ENCODE assay signal across 8 cellular contexts in genomic region chr20:60138263-60139127, GRCh38.
DNase-seq lines count a peak whose midpoint lies in the region; ATAC-seq and TF ChIP-seq lines count a peak whose summit lies in the region.

No MANE protein-coding gene starts in this region.

- H3K27ac Mint-ChIP-seq in activated naive CD4-positive, alpha-beta T cell treated with anti-CD3 and anti-CD28 coated beads, Interleukin-2, amount 10 ng/mL, durations not matched to agents 7 days and 5 days: no peak overlapping the region

- peaks cover 28% of the 10 kb centered on the region for H4K20me1 ChIP-seq in DND-41 (ENCODE audit: insufficient read depth, low read length)

- H3K9ac ChIP-seq in DND-41 (ENCODE audit: low read depth, low read length): no peak overlapping the region

- H3K4me1 ChIP-seq in DND-41 (ENCODE audit: insufficient read depth, low read length) (peaks cover 10% of the 10 kb centered on the region), BE2C (no peaks in the 10 kb centered on the region), SJCRH30 (no peaks in the 10 kb centered on the region)

- peaks cover 31% of the 10 kb centered on the region for H3K36me3 ChIP-seq in DND-41 (ENCODE audit: insufficient read depth, low read length)
- H3K36me3 ChIP-seq in BE2C: no peaks in the 10 kb centered on the region
- no peaks in the 10 kb centered on the region for H3K36me3 ChIP-seq in SJCRH30

- no peak overlapping the region for H3K4me3 Mint-ChIP-seq in activated naive CD4-positive, alpha-beta T cell treated with anti-CD3 and anti-CD28 coated beads, Interleukin-2, amount 10 ng/mL, durations not matched to agents 7 days and 5 days

- no peak for DNase-seq in DND-41
- peak; percentile 6 for DNase-seq in NCI-H446 treated with DMSO at 0.1 percent for 48 hours (lab: John Stamatoyannopoulos, UW)
- DNase-seq in activated naive CD4-positive, alpha-beta T cell treated with anti-CD3 and anti-CD28 coated beads, Interleukin-2, amount 10 ng/mL, durations not matched to agents 7 days and 5 days: peak; percentile 48
- DNase-seq in left colon: peak; percentile 64 to 69
- peak; percentile 13 to 22 for DNase-seq in stimulated activated CD8-positive, alpha-beta memory T cell treated with anti-CD3 and anti-CD28 coated beads, Interleukin-2, amount 100 ng/mL, for 48 hours (ENCODE audit: low read depth in 2 of 2)
- no peak for DNase-seq in BE2C
- DNase-seq in SJCRH30: no peak
- no peak for DNase-seq in T1000 (lab: John Stamatoyannopoulos, UW)

- H3K27me3 ChIP-seq in DND-41 (ENCODE audit: insufficient read depth, low read length, poor library complexity) (no peaks in the 10 kb centered on the region), BE2C (no peaks in the 10 kb centered on the region), SJCRH30 (peaks cover 3% of the 10 kb centered on the region; the same call in 1 of the 2 replicates)

- CTCF ChIA-PET in activated naive CD4-positive, alpha-beta T cell treated with anti-CD3 and anti-CD28 coated beads, Interleukin-2, amount 10 ng/mL, durations not matched to agents 7 days and 5 days (lab: Charles Lee): interaction anchor here (0.6 to 2.3 kb wide), 9 partner anchors 58 to 415 kb away, joined by 3 to 13 read pairs (median 3); no protein-coding TSS in a partner anchor

- H3K4me3 ChIP-seq in DND-41 (ENCODE audit: low read depth in 1 of 2, low read length in 2 of 2) (no peak overlapping the region), BE2C (ENCODE audit: low read depth, low read length) (no peak overlapping the region), SJCRH30 (no peak overlapping the region)

- H3K9me3 Mint-ChIP-seq in activated naive CD4-positive, alpha-beta T cell treated with anti-CD3 and anti-CD28 coated beads, Interleukin-2, amount 10 ng/mL, durations not matched to agents 7 days and 5 days: no peaks in the 10 kb centered on the region

- peaks cover 13% of the 10 kb centered on the region for H3K4me1 Mint-ChIP-seq in activated naive CD4-positive, alpha-beta T cell treated with anti-CD3 and anti-CD28 coated beads, Interleukin-2, amount 10 ng/mL, durations not matched to agents 7 days and 5 days

- intact Hi-C loops in left colon (cut with DNase I, micrococcal nuclease): no loop called here

- H3K36me3 Mint-ChIP-seq in activated naive CD4-positive, alpha-beta T cell treated with anti-CD3 and anti-CD28 coated beads, Interleukin-2, amount 10 ng/mL, durations not matched to agents 7 days and 5 days: no peaks in the 10 kb centered on the region

- H3K27me3 Mint-ChIP-seq in activated naive CD4-positive, alpha-beta T cell treated with anti-CD3 and anti-CD28 coated beads, Interleukin-2, amount 10 ng/mL, durations not matched to agents 7 days and 5 days: peaks cover 12% of the 10 kb centered on the region

- peaks cover 22% of the 10 kb centered on the region; the same call in 1 of the 2 replicates for H3K79me2 ChIP-seq in DND-41 (ENCODE audit: insufficient read depth, low read length)

- H2AFZ ChIP-seq in DND-41 (ENCODE audit: low read depth, low read length): no peak overlapping the region

- H3K4me2 ChIP-seq in DND-41 (ENCODE audit: insufficient read depth, low read length): no peak overlapping the region

- no peak; the same call in 2 of the 3 replicates for ATAC-seq in DND-41 (ENCODE audit: insufficient read depth, low read depth)
- ATAC-seq in left colon: peak; percentile 84

- H3K9me3 ChIP-seq in DND-41 (ENCODE audit: insufficient read depth, low read length, severe bottlenecking): no peaks in the 10 kb centered on the region
- no peaks in the 10 kb centered on the region; the same call in 1 of the 2 replicates for H3K9me3 ChIP-seq in BE2C
- no peaks in the 10 kb centered on the region for H3K9me3 ChIP-seq in SJCRH30 (replicated peaks)

- TF ChIP-seq CTCF in DND-41 (IDR thresholded peaks at IDR 0.05; ENCODE audit: borderline replicate concordance, extremely low read depth, low read length, poor library complexity, severe bottlenecking): no peak
- TF ChIP-seq CTCF in BE2C (IDR thresholded peaks at IDR 0.05; ENCODE audit: low read depth, low read length): no peak

- H3K27ac ChIP-seq in DND-41 (ENCODE audit: low read length) (0 out of 2 replicates have a peak overlapping the region, but pooled peaks have one; percentile 5), SJCRH30 (no peak overlapping the region)

Comparison
In these comparisons a context has a peak if more than half of its experiments do, and no peak if none do; other contexts are left out.
1. DNase-seq: peak in NCI-H446 treated with DMSO at 0.1 percent for 48 hours (single experiment), activated naive CD4-positive, alpha-beta T cell treated with anti-CD3 and anti-CD28 coated beads, Interleukin-2, amount 10 ng/mL, durations not matched to agents 7 days and 5 days (single experiment), left colon (2 of 2) and stimulated activated CD8-positive, alpha-beta memory T cell treated with anti-CD3 and anti-CD28 coated beads, Interleukin-2, amount 100 ng/mL, for 48 hours (2 of 2); none in DND-41 (single experiment), BE2C (single experiment), SJCRH30 (0 of 2) and T1000 (single experiment).